Comparison of ENCODE assay signal across 8 cellular contexts in the genomic region with DNA sequence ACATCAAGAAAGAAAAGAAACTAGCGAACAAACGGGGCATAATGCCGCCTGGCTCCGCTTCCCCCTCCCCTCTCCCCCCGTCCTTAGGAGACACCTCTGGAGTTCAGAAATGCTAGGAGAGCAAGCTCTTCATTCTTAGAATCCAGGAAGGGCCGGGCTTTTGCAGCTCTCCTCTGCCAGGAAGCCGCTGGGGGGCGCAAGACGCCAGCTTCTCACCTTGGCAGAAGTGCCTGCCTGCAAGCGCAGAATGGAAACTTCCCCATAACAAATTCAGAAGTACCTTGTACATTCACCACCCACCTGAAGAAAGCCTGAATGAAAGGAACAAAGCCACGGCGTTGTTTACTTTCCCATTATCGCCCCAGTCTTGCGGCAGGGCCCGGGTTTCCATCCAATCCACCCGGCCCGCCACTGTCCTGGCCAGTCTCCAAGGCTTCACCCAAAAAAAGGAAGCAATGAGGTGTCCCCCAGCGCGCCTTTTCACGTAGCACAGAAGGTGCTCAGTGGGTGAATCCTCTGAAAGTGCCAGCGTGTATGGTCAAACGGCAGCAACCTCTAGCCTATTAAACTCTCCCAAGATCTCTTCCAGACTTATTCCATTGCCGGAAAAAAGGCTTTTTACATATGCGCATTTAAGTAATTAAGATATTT. TPM values are rescaled to one million over a fixed set of nuclear protein-coding genes. Genes with fewer than 3 reads are reported as not detected.
DNase-seq lines count a peak whose midpoint lies in the region; ATAC-seq and TF ChIP-seq lines count a peak whose summit lies in the region.

No MANE protein-coding gene starts in this region.

- peak overlapping the region; percentile 56; the same call in 1 of the 2 replicates for H2AFZ ChIP-seq in Loucy (ENCODE audit: low read length)

- H3K9me3 ChIP-seq in Loucy (ENCODE audit: insufficient read depth, low read depth, low read length) (no peaks in the 10 kb centered on the region), RWPE2 (ENCODE audit: severe bottlenecking) (no peaks in the 10 kb centered on the region)

- H3K4me3 ChIP-seq in Loucy (ENCODE audit: low read length, poor library complexity, severe bottlenecking) (peak overlapping the region; percentile 38), RWPE2 (ENCODE audit: severe bottlenecking) (no peak overlapping the region)

- H3K4me3 Mint-ChIP-seq in natural killer cell treated with Interleukin-12 subunit alpha and Interleukin-12 subunit beta and Interleukin-15 and Interleukin-18, amount 100 ng/mL, for 72 hours = peak overlapping the region; percentile 78
- peak overlapping the region; percentile 81 for H3K4me3 Mint-ChIP-seq in stimulated activated memory B cell treated with anti-CD40 and anti-IgM and Interleukin-4, amounts not matched to agents 10 μg/mL and 1 μg/mL and 100 μg/mL, for 72 hours

- no peaks in the 10 kb centered on the region for H3K27me3 ChIP-seq in Loucy (ENCODE audit: insufficient read depth, low read length, poor library complexity, severe bottlenecking)
- H3K27me3 ChIP-seq in RWPE2 (ENCODE audit: insufficient read depth, poor library complexity, severe bottlenecking) = peaks cover 43% of the 10 kb centered on the region

- peaks cover 2 to 25% of the 10 kb centered on the region in 2 donors for H3K27me3 Mint-ChIP-seq in natural killer cell treated with Interleukin-12 subunit alpha and Interleukin-12 subunit beta and Interleukin-15 and Interleukin-18, amount 100 ng/mL, for 72 hours
- H3K27me3 Mint-ChIP-seq in stimulated activated memory B cell treated with anti-CD40 and anti-IgM and Interleukin-4, amounts not matched to agents 10 μg/mL and 1 μg/mL and 100 μg/mL, for 72 hours = peaks cover 21% of the 10 kb centered on the region

- H3K9me3 Mint-ChIP-seq in natural killer cell treated with Interleukin-12 subunit alpha and Interleukin-12 subunit beta and Interleukin-15 and Interleukin-18, amount 100 ng/mL, for 72 hours = no peaks in the 10 kb centered on the region
- H3K9me3 Mint-ChIP-seq in stimulated activated memory B cell treated with anti-CD40 and anti-IgM and Interleukin-4, amounts not matched to agents 10 μg/mL and 1 μg/mL and 100 μg/mL, for 72 hours = no peaks in the 10 kb centered on the region

- peak overlapping the region in 1 of 2 donors; percentile 72 for H3K27ac Mint-ChIP-seq in natural killer cell treated with Interleukin-12 subunit alpha and Interleukin-12 subunit beta and Interleukin-15 and Interleukin-18, amount 100 ng/mL, for 72 hours
- peak overlapping the region; percentile 77 for H3K27ac Mint-ChIP-seq in stimulated activated memory B cell treated with anti-CD40 and anti-IgM and Interleukin-4, amounts not matched to agents 10 μg/mL and 1 μg/mL and 100 μg/mL, for 72 hours

- no peaks in the 10 kb centered on the region for H4K20me1 ChIP-seq in Loucy (ENCODE audit: insufficient read depth, low read length, poor library complexity, severe bottlenecking)

- H3K79me2 ChIP-seq in Loucy (ENCODE audit: insufficient read depth, low read length) = no peaks in the 10 kb centered on the region

- H3K9ac ChIP-seq in Loucy (ENCODE audit: low read depth, low read length, poor library complexity, severe bottlenecking) = no peak overlapping the region

- H3K4me1 Mint-ChIP-seq in natural killer cell treated with Interleukin-12 subunit alpha and Interleukin-12 subunit beta and Interleukin-15 and Interleukin-18, amount 100 ng/mL, for 72 hours (ENCODE audit: low read depth in 2 of 2) = peaks cover 19 to 23% of the 10 kb centered on the region in 2 donors
- H3K4me1 Mint-ChIP-seq in stimulated activated memory B cell treated with anti-CD40 and anti-IgM and Interleukin-4, amounts not matched to agents 10 μg/mL and 1 μg/mL and 100 μg/mL, for 72 hours = peaks cover 40% of the 10 kb centered on the region

- no peaks in the 10 kb centered on the region for H3K36me3 Mint-ChIP-seq in natural killer cell treated with Interleukin-12 subunit alpha and Interleukin-12 subunit beta and Interleukin-15 and Interleukin-18, amount 100 ng/mL, for 72 hours
- H3K36me3 Mint-ChIP-seq in stimulated activated memory B cell treated with anti-CD40 and anti-IgM and Interleukin-4, amounts not matched to agents 10 μg/mL and 1 μg/mL and 100 μg/mL, for 72 hours = no peaks in the 10 kb centered on the region

- no peaks in the 10 kb centered on the region for H3K9me2 ChIP-seq in Loucy (replicated peaks; ENCODE audit: low read depth, low read length)

- TF ChIP-seq CTCF in GM12874 (IDR thresholded peaks at IDR 0.05; ENCODE audit: insufficient read depth, low read depth, low read length) (peak; percentile 86), Loucy (conservative IDR thresholded peaks at IDR 0.05; ENCODE audit: low read length) (peak; percentile 94), RWPE2 (IDR thresholded peaks at IDR 0.05; ENCODE audit: poor library complexity, severe bottlenecking) (peak; percentile 86)

- ATAC-seq in RWPE2 (ENCODE audit: low read depth) (peak; percentile 40), HG03439 (IDR thresholded peaks at IDR 0.05; ENCODE audit: unreplicated experiment) (no peak)
- ATAC-seq in natural killer cell treated with Interleukin-12 subunit alpha and Interleukin-12 subunit beta and Interleukin-15 and Interleukin-18, amount 100 ng/mL, for 72 hours = no peak
- peak; percentile 62 for ATAC-seq in stimulated activated memory B cell treated with anti-CD40 and anti-IgM and Interleukin-4, amounts not matched to agents 10 μg/mL and 1 μg/mL and 100 μg/mL, for 72 hours

- DNase-seq in RWPE2 (ENCODE audit: low spot score) = peak; percentile 75
- peak; percentile 82 for DNase-seq in activated T-helper 9 cell treated with anti-CD3 and anti-CD28 coated beads, Interleukin-2, amount 50 U/mL, for 16 hours (ENCODE audit: low read depth)
- peak; percentile 51 for DNase-seq in fibroblast of the conjunctiva (ENCODE audit: low read depth)
- peak; percentile 87 for DNase-seq in natural killer cell treated with Interleukin-12 subunit alpha and Interleukin-12 subunit beta and Interleukin-15 and Interleukin-18, amount 100 ng/mL, for 72 hours (ENCODE audit: low spot score)

- peak overlapping the region; percentile 67 for H3K4me2 ChIP-seq in Loucy (ENCODE audit: low read depth, low read length, poor library complexity, severe bottlenecking)

- H3K27ac ChIP-seq in RWPE2 (ENCODE audit: poor library complexity, severe bottlenecking) = no peak overlapping the region

- H3K4me1 ChIP-seq in Loucy (ENCODE audit: insufficient read depth, low read length, poor library complexity, severe bottlenecking) (peaks cover 13% of the 10 kb centered on the region), RWPE2 (ENCODE audit: insufficient read depth, poor library complexity, severe bottlenecking) (peaks cover 9% of the 10 kb centered on the region)

- H3F3A ChIP-seq in Loucy (ENCODE audit: low read depth) = no peaks in the 10 kb centered on the region

- H3K36me3 ChIP-seq in Loucy (ENCODE audit: insufficient read depth, low read length) (no peaks in the 10 kb centered on the region), RWPE2 (ENCODE audit: low read depth) (no peaks in the 10 kb centered on the region)

RNA-seq across cellular contexts. Expression of gene GADD45G, which starts 1.7 kb away (rescaled TPM):
- 10 to 100 TPM; 24.3 to 68.6 TPM for total RNA-seq in natural killer cell treated with Interleukin-12 subunit alpha and Interleukin-12 subunit beta and Interleukin-15 and Interleukin-18, amount 100 ng/mL, for 72 hours

Comparison
In these comparisons a context has a peak if more than half of its experiments do, and no peak if none do; other contexts are left out.
1. ATAC-seq: peak in RWPE2 (single experiment) and stimulated activated memory B cell treated with anti-CD40 and anti-IgM and Interleukin-4, amounts not matched to agents 10 μg/mL and 1 μg/mL and 100 μg/mL, for 72 hours (single experiment); none in natural killer cell treated with Interleukin-12 subunit alpha and Interleukin-12 subunit beta and Interleukin-15 and Interleukin-18, amount 100 ng/mL, for 72 hours (0 of 2) and HG03439 (single experiment).
2. Peak in every context shown above with its lines, with median percentiles within 50 percentile points of each other: CTCF ChIP-seq and DNase-seq.